ENCODE assay signal across 8 cellular contexts in the genomic region with DNA sequence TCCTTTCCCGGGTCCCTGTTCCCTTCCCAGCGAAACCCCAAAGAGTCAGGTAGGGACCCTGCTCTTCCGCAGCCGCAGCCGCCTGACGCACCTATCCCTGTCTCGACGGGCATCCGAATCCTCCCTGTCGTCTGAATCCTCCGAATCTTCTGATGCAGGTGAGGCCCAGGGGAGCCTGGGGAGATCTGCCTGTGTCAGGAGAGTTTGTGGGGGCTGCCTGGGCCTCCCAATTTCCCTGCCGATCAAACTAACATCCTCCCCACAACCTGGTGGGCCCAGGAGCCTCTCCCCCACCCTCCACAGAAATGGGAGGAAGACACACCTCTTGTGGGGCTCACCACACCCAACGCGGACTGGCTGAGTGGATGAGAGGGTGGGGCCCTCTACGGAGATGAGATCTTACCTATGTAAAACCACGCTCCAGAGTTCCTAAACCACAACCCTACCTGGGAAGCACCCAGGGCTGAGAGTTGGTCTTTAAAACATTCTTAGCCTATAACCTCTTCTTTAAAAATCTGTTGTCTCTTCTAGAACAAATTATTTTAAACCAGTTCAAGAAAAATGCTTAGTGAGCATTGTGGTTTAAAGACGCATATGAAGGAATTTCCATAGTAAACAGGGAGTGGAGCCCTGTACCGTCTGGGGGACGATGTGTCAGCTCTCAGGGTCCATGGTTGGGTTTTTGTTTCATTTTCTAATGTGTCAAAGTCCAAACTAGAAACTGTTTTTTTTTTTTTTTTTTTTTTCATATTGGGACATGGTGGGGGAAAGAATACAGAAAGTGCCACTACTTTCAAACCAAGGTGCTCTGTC. TPM values are rescaled to one million over a fixed set of nuclear protein-coding genes. Genes with fewer than 3 reads are reported as not detected.
DNase-seq lines count a peak whose midpoint lies in the region; ATAC-seq and TF ChIP-seq lines count a peak whose summit lies in the region.

No MANE protein-coding gene starts in this region.

- H3K27me3 ChIP-seq in AG04450 (ENCODE audit: control insufficient read depth, insufficient read depth, low read length) (no peaks in the 10 kb centered on the region), HCT116 (ENCODE audit: insufficient read depth, low read length) (no peaks in the 10 kb centered on the region), gastroesophageal sphincter (no peaks in the 10 kb centered on the region), stomach smooth muscle (ENCODE audit: control insufficient read depth in 1 of 2, insufficient read depth in 2 of 2, low read length in 2 of 2) (no peaks in the 10 kb centered on the region)

- H3K27ac ChIP-seq in AG04450 (ENCODE audit: low read depth, low read length) (peak overlapping the region; percentile 68), HCT116 (ENCODE audit: low read depth, low read length) (peak overlapping the region; percentile 97), gastroesophageal sphincter (peak overlapping the region in 3 of 4 donors; percentile 96 to 99 (median 97)), stomach smooth muscle (ENCODE audit: low read length) (peak overlapping the region; percentile 67)

- no peak for TF ChIP-seq RAD21 in HCT116 (IDR thresholded peaks at IDR 0.05; ENCODE audit: low read depth)

- RAD21 ChIA-PET in HCT116 (lab: Charles Lee; ENCODE audit: low non-redundant PET in 1 of 2, low total read pairs in 2 of 2, uncharacterized antibody in 2 of 2, unreplicated experiment in 2 of 2): no interaction called here

- intact Hi-C loops in HCT116 (cut with micrococcal nuclease): no loop called here
- intact Hi-C loops in activated CD4-positive, alpha-beta memory T cell treated with anti-CD3 and anti-CD28 coated beads for 36 hours (cut with micrococcal nuclease): loop anchor here (5.0 kb wide), 2 partner anchors 90 to 110 kb away; partner anchors contain the start of gene PANK2

- ATAC-seq in HCT116 (peak; percentile 41), gastroesophageal sphincter (no peak)

- H2AFZ ChIP-seq in HCT116 (ENCODE audit: low read depth, low read length, poor library complexity, severe bottlenecking): no peak overlapping the region

- H3K4me3 ChIP-seq in AG04450 (ENCODE audit: low read depth, low read length) (peak overlapping the region; percentile 82), HCT116 (replicated peaks in 1 of 2; ENCODE audit: low read depth in 1 of 2, low read length in 2 of 2) (peak overlapping the region; percentile 66 to 80), gastroesophageal sphincter (peak overlapping the region; percentile 80 to 93), stomach smooth muscle (ENCODE audit: low read length in 2 of 2) (peak overlapping the region; percentile 76 to 94)

- H3K4me1 ChIP-seq in HCT116 (ENCODE audit: control insufficient read depth in 1 of 2, insufficient read depth in 2 of 2, low read length in 2 of 2) (peaks cover 25 to 57% of the 10 kb centered on the region in 2 experiments), gastroesophageal sphincter (peaks cover 0 to 75% (median 30%) of the 10 kb centered on the region in 3 donors), stomach smooth muscle (ENCODE audit: control insufficient read depth, insufficient read depth, low read length) (peaks cover 55% of the 10 kb centered on the region)

- WGBS in gastroesophageal sphincter (ENCODE audit: low coverage in 1 of 2), 2 donors: 40 to 60% methylated on average over 7 to 16 of the region's 19 CpGs

- peaks cover 59% of the 10 kb centered on the region for H3K79me2 ChIP-seq in HCT116 (ENCODE audit: insufficient read depth, low read length)

- BruUV-seq in HCT116 (replicated peaks; lab: Mats Ljungman, UMichigan): no TSS peak

- H3K9ac ChIP-seq in HCT116 (ENCODE audit: low read length): peak overlapping the region; percentile 95
- H3K9ac ChIP-seq in stomach smooth muscle (ENCODE audit: low read length in 2 of 2): peak overlapping the region; percentile 39 to 73

- no peaks in the 10 kb centered on the region for H4K20me1 ChIP-seq in HCT116 (ENCODE audit: insufficient read depth)

- POLR2A ChIA-PET in AG04450 (lab: Yijun Ruan, JAX) (interaction anchor here (0.7 kb wide), 1 partner anchor 26 kb away, joined by 6 read pairs; no protein-coding TSS in a partner anchor), HCT116 (lab: Charles Lee) (no interaction called here)
- POLR2A ChIA-PET in activated CD4-positive, alpha-beta memory T cell treated with anti-CD3 and anti-CD28 coated beads for 36 hours (lab: Charles Lee): no interaction called here

- in situ Hi-C loops in ACHN (cut with HindIII; ENCODE audit: low pct_ligation_motif_present, low pct_unique_long_range_greater_than_20kb, low sequenced_read_pairs): no loop called here

- TF ChIP-seq EP300 in gastroesophageal sphincter (IDR thresholded peaks at IDR 0.05): no peak

- H3K9me2 ChIP-seq in HCT116 (ENCODE audit: insufficient read depth): no peaks in the 10 kb centered on the region

- H3K9me3 ChIP-seq in AG04450 (ENCODE audit: control insufficient read depth, insufficient read depth, low read length) (no peaks in the 10 kb centered on the region; the same call in 1 of the 2 replicates), HCT116 (ENCODE audit: control insufficient read depth in 1 of 2, insufficient read depth in 1 of 2, low read depth in 1 of 2, low read length in 2 of 2) (no peaks in the 10 kb centered on the region), gastroesophageal sphincter (no peaks in the 10 kb centered on the region), stomach smooth muscle (ENCODE audit: control insufficient read depth in 2 of 2, low read length in 2 of 2) (no peaks in the 10 kb centered on the region)

- CTCF ChIA-PET in AG04450 (lab: Charles Lee): no interaction called here
- CTCF ChIA-PET in HCT116 (lab: Charles Lee): no interaction called here
- CTCF ChIA-PET in activated CD4-positive, alpha-beta memory T cell treated with anti-CD3 and anti-CD28 coated beads for 36 hours (lab: Charles Lee): interaction anchor here (3.2 kb wide), 1 partner anchor 21 kb away, joined by 29 read pairs; the partner anchor contains the start of gene AP5S1

- peak overlapping the region; percentile 97 for H3K27ac Mint-ChIP-seq in activated CD4-positive, alpha-beta memory T cell treated with anti-CD3 and anti-CD28 coated beads for 36 hours

- H3K27me3 Mint-ChIP-seq in activated CD4-positive, alpha-beta memory T cell treated with anti-CD3 and anti-CD28 coated beads for 36 hours: no peaks in the 10 kb centered on the region

- TF ChIP-seq POLR2A in HCT116 (IDR thresholded peaks at IDR 0.05; ENCODE audit: borderline replicate concordance, extremely low read depth, insufficient read depth, insufficient read length) (no peak), gastroesophageal sphincter (IDR thresholded peaks at IDR 0.05) (no peak)

- DNase-seq in AG04450 (ENCODE audit: low read depth, low spot score) (no peak), HCT116 (ENCODE audit: low read depth, low spot score) (no peak), COLO829 (ENCODE audit: low spot score) (no peak), ACHN (no peak), putamen (ENCODE audit: low spot score) (no peak)
- peak; percentile 75 for DNase-seq in activated CD4-positive, alpha-beta memory T cell treated with anti-CD3 and anti-CD28 coated beads for 36 hours

- H3K4me2 ChIP-seq in HCT116 (ENCODE audit: low read length): peak overlapping the region; percentile 94

- H3K4me1 Mint-ChIP-seq in activated CD4-positive, alpha-beta memory T cell treated with anti-CD3 and anti-CD28 coated beads for 36 hours (ENCODE audit: low read depth): peaks cover 51% of the 10 kb centered on the region

- no peaks in the 10 kb centered on the region for H3K9me3 Mint-ChIP-seq in activated CD4-positive, alpha-beta memory T cell treated with anti-CD3 and anti-CD28 coated beads for 36 hours

- H3K4me3 Mint-ChIP-seq in activated CD4-positive, alpha-beta memory T cell treated with anti-CD3 and anti-CD28 coated beads for 36 hours: peak overlapping the region; percentile 95

- TF ChIP-seq CTCF in AG04450 (IDR thresholded peaks at IDR 0.05; ENCODE audit: low read depth, low read length) (no peak), HCT116 (IDR thresholded peaks at IDR 0.05 in 2 of 3, conservative IDR thresholded peaks at IDR 0.05 in 1 of 3; ENCODE audit: borderline replicate concordance in 1 of 3, insufficient read depth in 1 of 3, low read depth in 2 of 3, low read length in 2 of 3) (no peak), gastroesophageal sphincter (IDR thresholded peaks at IDR 0.05) (no peak)

- H3K36me3 ChIP-seq in HCT116 (ENCODE audit: control insufficient read depth in 1 of 2, insufficient read depth in 2 of 2, low read length in 2 of 2): peaks cover 29 to 45% of the 10 kb centered on the region in 2 experiments
- peaks cover 0 to 51% of the 10 kb centered on the region in 2 donors for H3K36me3 ChIP-seq in gastroesophageal sphincter
- H3K36me3 ChIP-seq in stomach smooth muscle (ENCODE audit: control insufficient read depth in 2 of 2, insufficient read depth in 2 of 2, low read length in 2 of 2): peaks cover 25 to 26% of the 10 kb centered on the region in 2 donors

- peaks cover 49% of the 10 kb centered on the region for H3K36me3 Mint-ChIP-seq in activated CD4-positive, alpha-beta memory T cell treated with anti-CD3 and anti-CD28 coated beads for 36 hours

RNA-seq across cellular contexts. Expression of gene CDC25B, which starts 1.7 kb away (rescaled TPM):
- 57.3 and 58.9 TPM in 2 replicates for polyA plus RNA-seq in AG04450 (2011; rRNA removed)
- polyA minus RNA-seq in AG04450 (2011; rRNA and poly(A)+ RNA removed): 41.1 and 48.7 TPM in 2 replicates
- total RNA-seq in HCT116 (2021; ENCODE audit: unreplicated experiment): 223 TPM
- polyA plus RNA-seq in HCT116 (2012): 175 and 226 TPM in 2 replicates
- total RNA-seq in activated CD4-positive, alpha-beta memory T cell treated with anti-CD3 and anti-CD28 coated beads for 36 hours: 100 to 1,000 TPM; 120 to 128 TPM
- 10 to 100 TPM; 14.5 to 39.7 (median 38.4) TPM for total RNA-seq in gastroesophageal sphincter

RNA-seq across cellular contexts. Expression of gene CENPB, which starts 11.3 kb away (rescaled TPM):
- 29.7 and 37.0 TPM in 2 replicates for polyA plus RNA-seq in AG04450 (2011; rRNA removed)
- polyA minus RNA-seq in AG04450 (2011; rRNA and poly(A)+ RNA removed): 40.4 and 42.7 TPM in 2 replicates
- total RNA-seq in HCT116 (2021; ENCODE audit: unreplicated experiment) (67.2 TPM), gastroesophageal sphincter (100 to 1,000 TPM; 134 to 200 (median 139) TPM)
- polyA plus RNA-seq in HCT116 (2012): 40.7 and 42.0 TPM in 2 replicates
- 10 to 100 TPM; 50.1 to 51.9 TPM for total RNA-seq in activated CD4-positive, alpha-beta memory T cell treated with anti-CD3 and anti-CD28 coated beads for 36 hours

RNA-seq across cellular contexts. Expression of gene SPEF1, which starts 16.6 kb away (rescaled TPM):
- polyA plus RNA-seq in AG04450 (2011; rRNA removed): 0.12 TPM in 2 replicates
- polyA minus RNA-seq in AG04450 (2011; rRNA and poly(A)+ RNA removed): not detected in 2 replicates
- total RNA-seq in HCT116 (2021; ENCODE audit: unreplicated experiment): 0.93 TPM
- polyA plus RNA-seq in HCT116 (2012): 0.74 and 0.83 TPM in 2 replicates
- under 1 TPM in 1 of 2 experiments, not detected in 1; 0.17 TPM for total RNA-seq in activated CD4-positive, alpha-beta memory T cell treated with anti-CD3 and anti-CD28 coated beads for 36 hours
- total RNA-seq in gastroesophageal sphincter: not detected

RNA-seq across cellular contexts. Expression of gene AP5S1, which starts 22.5 kb away (rescaled TPM):
- 7.8 and 11.7 TPM in 2 replicates for polyA plus RNA-seq in AG04450 (2011; rRNA removed)
- 10.3 and 14.3 TPM in 2 replicates for polyA minus RNA-seq in AG04450 (2011; rRNA and poly(A)+ RNA removed)
- total RNA-seq in HCT116 (2021; ENCODE audit: unreplicated experiment) (12.1 TPM), gastroesophageal sphincter (10 to 100 TPM; 10.4 to 12.1 (median 11.0) TPM)
- polyA plus RNA-seq in HCT116 (2012): 8.7 and 9.0 TPM in 2 replicates
- 1 to 10 TPM; 9.1 to 10.0 TPM for total RNA-seq in activated CD4-positive, alpha-beta memory T cell treated with anti-CD3 and anti-CD28 coated beads for 36 hours

RNA-seq across cellular contexts. Expression of gene ADISSP, which starts 30.2 kb away (rescaled TPM):
- 22.6 and 29.2 TPM in 2 replicates for polyA plus RNA-seq in AG04450 (2011; rRNA removed)
- 19.2 and 21.7 TPM in 2 replicates for polyA minus RNA-seq in AG04450 (2011; rRNA and poly(A)+ RNA removed)
- total RNA-seq in HCT116 (2021; ENCODE audit: unreplicated experiment) (99.4 TPM), gastroesophageal sphincter (10 to 100 TPM; 36.1 to 74.7 (median 59.3) TPM)
- polyA plus RNA-seq in HCT116 (2012): 71.0 and 92.8 TPM in 2 replicates
- 10 to 100 TPM; 50.6 to 51.4 TPM for total RNA-seq in activated CD4-positive, alpha-beta memory T cell treated with anti-CD3 and anti-CD28 coated beads for 36 hours
